25 cellular contexts compared by ENCODE assay signal in genomic region chr7:28584235-28584634, GRCh38.
"Had no signal": no experiment of that assay in that cellular context is flagged by ENCODE, and none has a peak within 500 bp of the region (broad histone marks: within the 10 kb centered on the region; RNA-seq: fewer than 3 reads in every experiment).

No MANE protein-coding gene starts in this region.

- H3K36me3 Mint-ChIP-seq: mesothelial cell of epicardium; natural killer cell; stimulated activated memory B cell treated with anti-CD40 and anti-IgM and Interleukin-4, amounts not matched to agents 10 μg/mL and 1 μg/mL and 100 μg/mL, for 72 hours had no signal

- H3K27me3 ChIP-seq: tibial nerve, uterus had no signal

- DNase-seq: islet precursor cell; left ventricle myocardium inferior; mesendoderm; naive B cell; natural killer cell; nucleus accumbens; pancreas; posterior cingulate gyrus; retina; right cardiac atrium; stimulated activated CD4-positive, alpha-beta T cell treated with anti-CD3 and anti-CD28 coated beads, Interleukin-1b, Interleukin-23, amount 100 ng/mL, for 48 hours; stimulated activated CD4-positive, alpha-beta T cell treated with anti-CD3 and anti-CD28 coated beads, Interleukin-2, amount 100 ng/mL, for 48 hours; stimulated activated CD4-positive, alpha-beta T cell treated with anti-CD3 and anti-CD28 coated beads, Interleukin-4, amount 100 ng/mL, for 4 hours; stimulated activated CD8-positive, alpha-beta memory T cell treated with anti-CD3 and anti-CD28 coated beads, Interleukin-4, amount 100 ng/mL, for 48 hours; stimulated activated naive CD4-positive, alpha-beta T cell treated with Interleukin-2 at 50 U/mL for 16 hours; stimulated activated naive CD8-positive, alpha-beta T cell treated with anti-CD3 and anti-CD28 coated beads, Interleukin-15, amount 100 ng/mL, for 72 hours; substantia nigra; uterus had no signal

- H3K4me1 ChIP-seq: left ventricle myocardium inferior, pancreas, prostate gland, tibial nerve, uterus had no signal

- H3K4me3 ChIP-seq: left ventricle myocardium inferior, lung, pancreas, prostate gland, smooth muscle cell, tibial nerve, uterus had no signal

- H3K27ac Mint-ChIP-seq: mesothelial cell of epicardium; naive B cell; natural killer cell; stimulated activated memory B cell treated with anti-CD40 and anti-IgM and Interleukin-4, amounts not matched to agents 10 μg/mL and 1 μg/mL and 100 μg/mL, for 72 hours; stimulated activated naive CD8-positive, alpha-beta T cell treated with anti-CD3 and anti-CD28 coated beads, Interleukin-15, amount 100 ng/mL, for 72 hours; type B pancreatic cell had no signal

- H3K36me3 ChIP-seq: left ventricle myocardium inferior, pancreas, prostate gland, tibial nerve, uterus had no signal

- H3K27ac ChIP-seq: left ventricle myocardium inferior, pancreas, prostate gland, tibial nerve, uterus had no signal

- H3K4me1 Mint-ChIP-seq: naive B cell; natural killer cell; stimulated activated memory B cell treated with anti-CD40 and anti-IgM and Interleukin-4, amounts not matched to agents 10 μg/mL and 1 μg/mL and 100 μg/mL, for 72 hours; stimulated activated naive CD8-positive, alpha-beta T cell treated with anti-CD3 and anti-CD28 coated beads, Interleukin-15, amount 100 ng/mL, for 72 hours had no signal

- ATAC-seq: natural killer cell; pancreas; right cardiac atrium; stimulated activated memory B cell treated with anti-CD40 and anti-IgM and Interleukin-4, amounts not matched to agents 10 μg/mL and 1 μg/mL and 100 μg/mL, for 72 hours; stimulated activated naive CD8-positive, alpha-beta T cell treated with anti-CD3 and anti-CD28 coated beads, Interleukin-15, amount 100 ng/mL, for 72 hours had no signal

- H3K27me3 Mint-ChIP-seq: stimulated activated naive CD8-positive, alpha-beta T cell treated with anti-CD3 and anti-CD28 coated beads, Interleukin-15, amount 100 ng/mL, for 72 hours had no signal

- H3K4me2 ChIP-seq: smooth muscle cell had no signal

- FAIRE-seq: pancreas had no signal

- H3K9me3 Mint-ChIP-seq: mesothelial cell of epicardium; natural killer cell; stimulated activated memory B cell treated with anti-CD40 and anti-IgM and Interleukin-4, amounts not matched to agents 10 μg/mL and 1 μg/mL and 100 μg/mL, for 72 hours; stimulated activated naive CD8-positive, alpha-beta T cell treated with anti-CD3 and anti-CD28 coated beads, Interleukin-15, amount 100 ng/mL, for 72 hours had no signal

- H3K9me3 ChIP-seq: left ventricle myocardium inferior, pancreas, prostate gland, tibial nerve, uterus had no signal

- H3K4me3 Mint-ChIP-seq: mesothelial cell of epicardium; naive B cell; natural killer cell; stimulated activated memory B cell treated with anti-CD40 and anti-IgM and Interleukin-4, amounts not matched to agents 10 μg/mL and 1 μg/mL and 100 μg/mL, for 72 hours; stimulated activated naive CD8-positive, alpha-beta T cell treated with anti-CD3 and anti-CD28 coated beads, Interleukin-15, amount 100 ng/mL, for 72 hours; type B pancreatic cell had no signal
